In the genomic region with DNA sequence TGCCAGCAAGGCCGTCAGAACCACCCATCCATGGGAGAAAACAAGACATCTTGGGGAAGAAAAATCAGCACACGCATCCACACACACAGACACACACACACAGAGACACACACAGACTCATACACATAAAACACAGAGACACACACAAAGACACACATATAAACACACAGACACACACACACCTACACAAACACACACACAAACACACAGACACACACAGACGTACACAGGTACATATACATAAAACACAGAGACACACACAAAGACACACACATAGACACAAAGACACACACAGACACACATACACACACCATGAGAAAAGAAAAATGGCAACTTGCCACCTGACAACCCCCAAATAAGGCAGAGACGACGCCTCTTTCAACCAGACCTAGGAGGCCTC, we compare ENCODE assay signal across 25 cellular contexts. TPM values are rescaled to one million over a fixed set of nuclear protein-coding genes. Genes with fewer than 3 reads are reported as not detected.
A peak's percentile ranks its signal among the peaks of the same experiment; 100 is the strongest.
DNase-seq lines count a peak whose midpoint lies in the region; ATAC-seq, FAIRE-seq and TF ChIP-seq lines count a peak whose summit lies in the region.
"Had no signal": no experiment of that assay in that cellular context is flagged by ENCODE, and none has a peak within 500 bp of the region (broad histone marks: within the 10 kb centered on the region; RNA-seq: fewer than 3 reads in every experiment).

No MANE protein-coding gene starts in this region.

- no peak overlapping the region for H2BK15ac ChIP-seq in IMR-90 (ENCODE audit: low read depth, low read length)
- H2BK15ac ChIP-seq in neuronal stem cell (ENCODE audit: low read length): no peak overlapping the region

- no peak overlapping the region for H2BK20ac ChIP-seq in IMR-90 (ENCODE audit: low read depth, low read length)

- no peak overlapping the region for H3K4me3 ChIP-seq in IMR-90 (ENCODE audit: insufficient read depth, low read depth, low read length)
- H3K4me3 ChIP-seq in neuronal stem cell (ENCODE audit: low read length in 2 of 2): no peak overlapping the region
- H3K4me3 ChIP-seq: SJSA1 had no signal

- H3K4me3 Mint-ChIP-seq in brain: no peak overlapping the region
- H3K4me3 Mint-ChIP-seq: CD4-positive, CD25-positive, alpha-beta regulatory T cell; HFFc6; T-cell had no signal

- H3K9me3 ChIP-seq in IMR-90 (ENCODE audit: control insufficient read depth, insufficient read depth, low read length): no peaks in the 10 kb centered on the region
- H3K9me3 ChIP-seq in neuronal stem cell (replicated peaks in 1 of 2; ENCODE audit: control insufficient read depth in 2 of 2, insufficient read depth in 1 of 2, low read depth in 1 of 2, low read length in 2 of 2): no peaks in the 10 kb centered on the region
- H3K9me3 ChIP-seq: BE2C had no signal

- H3K9me3 Mint-ChIP-seq in brain: peaks cover 0 to 7% (median 0%) of the 10 kb centered on the region in 5 experiments
- H3K9me3 Mint-ChIP-seq: H9, HFFc6, T-cell had no signal

- no peak overlapping the region for H2BK120ac ChIP-seq in IMR-90 (ENCODE audit: low read depth, low read length)
- no peak overlapping the region for H2BK120ac ChIP-seq in neuronal stem cell (ENCODE audit: low read depth, low read length)

- no peak for DNase-seq in GM12891 (ENCODE audit: insufficient read length, low spot score)
- no peak for DNase-seq in IMR-90
- DNase-seq in neuronal stem cell (ENCODE audit: low spot score): no peak
- DNase-seq in NCI-H2029 treated with DMSO at 0.1 percent for 48 hours (lab: John Stamatoyannopoulos, UW): no peak
- DNase-seq in RCC 7860 (ENCODE audit: low spot score): no peak
- no peak for DNase-seq in activated effector memory CD4-positive, alpha-beta T cell treated with anti-CD3 and anti-CD28 coated beads, Interleukin-2, amount 50 U/mL, for 16 hours
- DNase-seq: BE2C; CD4-positive, CD25-positive, alpha-beta regulatory T cell; H9; HFFc6; NCI-H1092; NCI-H1436; NCI-H446; NCI-H524 treated with DMSO at 0.1 percent for 48 hours; NCI-H82; NK-92 treated with Interleukin-12 subunit alpha and Interleukin-12 subunit beta, amount 100 ng/mL, for 24 hours; PC-3; T-cell had no signal

- peaks cover 17% of the 10 kb centered on the region for H3K4me1 Mint-ChIP-seq in brain
- H3K4me1 Mint-ChIP-seq: CD4-positive, CD25-positive, alpha-beta regulatory T cell had no signal

- FAIRE-seq in GM12891 (lab: Jason Lieb, UNC): peak; percentile 5
- FAIRE-seq in RCC 7860 (lab: Jason Lieb, UNC): no peak
- FAIRE-seq: D721Med, GM18507, HTR-8/SVneo had no signal

- H3K9ac ChIP-seq in IMR-90 (ENCODE audit: low read depth, low read length): no peak overlapping the region
- no peak overlapping the region for H3K9ac ChIP-seq in neuronal stem cell (ENCODE audit: low read depth, low read length, poor library complexity)

- H2BK5ac ChIP-seq in IMR-90 (ENCODE audit: low read depth, low read length, poor library complexity, severe bottlenecking) (peak overlapping the region; percentile 65), neuronal stem cell (ENCODE audit: low read length) (no peak overlapping the region)

- H3K79me1 ChIP-seq in IMR-90 (ENCODE audit: low read depth in 1 of 2, low read length in 2 of 2) (no peaks in the 10 kb centered on the region), neuronal stem cell (ENCODE audit: low read depth, low read length) (no peaks in the 10 kb centered on the region)

- TF ChIP-seq RAD21 in IMR-90 (IDR thresholded peaks at IDR 0.05; ENCODE audit: low read length): no peak

- H3K14ac ChIP-seq in IMR-90 (replicated peaks; ENCODE audit: low read depth, low read length) (no peak overlapping the region), neuronal stem cell (ENCODE audit: low read length) (no peak overlapping the region)

- no peak overlapping the region for H3K4ac ChIP-seq in IMR-90 (ENCODE audit: low read depth, low read length)
- no peak overlapping the region for H3K4ac ChIP-seq in neuronal stem cell (ENCODE audit: low read length)

- H3K27me3 Mint-ChIP-seq in brain: peaks cover 9% of the 10 kb centered on the region

- H4K8ac ChIP-seq in IMR-90 (ENCODE audit: low read depth in 2 of 2, low read length in 2 of 2) (no peak overlapping the region), neuronal stem cell (ENCODE audit: low read depth, low read length) (no peak overlapping the region)

- POLR2A ChIA-PET in IMR-90 (lab: Charles Lee; ENCODE audit: unreplicated experiment): no interaction called here

- H3K4me1 ChIP-seq in IMR-90 (ENCODE audit: control insufficient read depth, insufficient read depth, low read length): no peaks in the 10 kb centered on the region
- peaks cover 0 to 1% of the 10 kb centered on the region in 2 donors for H3K4me1 ChIP-seq in neuronal stem cell (ENCODE audit: control insufficient read depth in 2 of 2, insufficient read depth in 1 of 2, low read depth in 1 of 2, low read length in 2 of 2)
- H3K4me1 ChIP-seq: BE2C had no signal

- no TSS peak for BruUV-seq in IMR-90 (replicated peaks; lab: Mats Ljungman, UMichigan)

- in situ Hi-C loops in IMR-90 (cut with MboI; ENCODE audit: low sequenced_read_pairs): no loop called here

- H3K4me2 ChIP-seq in IMR-90 (ENCODE audit: low read depth, low read length) (no peak overlapping the region), neuronal stem cell (ENCODE audit: insufficient read depth, low read length, poor library complexity, severe bottlenecking) (no peak overlapping the region)

- no peak overlapping the region for H4K5ac ChIP-seq in IMR-90 (ENCODE audit: low read depth, low read length)

- H3K27ac ChIP-seq in IMR-90 (ENCODE audit: insufficient read depth, low read length): no peak overlapping the region
- H3K27ac ChIP-seq in neuronal stem cell (replicated peaks; ENCODE audit: low read length): no peak overlapping the region
- H3K27ac ChIP-seq: SJSA1 had no signal

- no peak overlapping the region for H3K56ac ChIP-seq in IMR-90 (ENCODE audit: extremely low read depth, insufficient read depth, low read length)

- no peak overlapping the region for H3K23ac ChIP-seq in IMR-90 (ENCODE audit: low read depth, low read length)
- no peak overlapping the region for H3K23ac ChIP-seq in neuronal stem cell (ENCODE audit: low read depth, low read length, poor library complexity)

- TF ChIP-seq POLR2A in GM12891 (IDR thresholded peaks at IDR 0.05; ENCODE audit: low read depth, low read length) (no peak), IMR-90 (IDR thresholded peaks at IDR 0.05; ENCODE audit: low read depth, low read length) (no peak)

- no peak for TF ChIP-seq CTCF in IMR-90 (conservative IDR thresholded peaks at IDR 0.05; ENCODE audit: low read depth, low read length)
- TF ChIP-seq CTCF in brain (conservative IDR thresholded peaks at IDR 0.05): no peak

- no peaks in the 10 kb centered on the region for H3K9me1 ChIP-seq in IMR-90 (ENCODE audit: insufficient read depth, low read length)

- CTCF ChIA-PET in IMR-90 (lab: Yijun Ruan, JAX): no interaction called here

- H3K27ac Mint-ChIP-seq in brain: peak overlapping the region in 3 of 5 experiments; percentile 9 to 24 (median 22)
- H3K27ac Mint-ChIP-seq: HFFc6, T-cell had no signal

- dilution Hi-C loops in IMR-90 (cut with HindIII; ENCODE audit: low sequenced_read_pairs, unreplicated experiment): no loop called here

- no peak overlapping the region for H4K91ac ChIP-seq in IMR-90 (ENCODE audit: insufficient read depth, low read depth, low read length)
- no peak overlapping the region for H4K91ac ChIP-seq in neuronal stem cell (ENCODE audit: low read depth, low read length, poor library complexity)

- H2BK12ac ChIP-seq in neuronal stem cell (ENCODE audit: low read length): peak overlapping the region; percentile 24

- no peak overlapping the region for H2AK9ac ChIP-seq in IMR-90 (replicated peaks; ENCODE audit: low read depth, low read length, poor library complexity)

- no peak overlapping the region for H2AFZ ChIP-seq in IMR-90 (replicated peaks; ENCODE audit: low read length, poor library complexity)
- H2AFZ ChIP-seq in neuronal stem cell (ENCODE audit: low read length): no peak overlapping the region

- no peaks in the 10 kb centered on the region for H3K36me3 ChIP-seq in IMR-90 (ENCODE audit: control insufficient read depth, insufficient read depth, low read length)
- peaks cover 0 to 8% of the 10 kb centered on the region in 2 donors for H3K36me3 ChIP-seq in neuronal stem cell (replicated peaks in 1 of 2; ENCODE audit: control insufficient read depth in 2 of 2, insufficient read depth in 2 of 2, low read length in 2 of 2)
- H3K36me3 ChIP-seq: BE2C, SJSA1 had no signal

- no peaks in the 10 kb centered on the region for H4K20me1 ChIP-seq in IMR-90 (ENCODE audit: insufficient read depth, low read length)

- intact Hi-C loops in IMR-90 (cut with micrococcal nuclease): no loop called here

- H2AK5ac ChIP-seq in IMR-90 (ENCODE audit: low read depth, low read length): no peak overlapping the region
- H2AK5ac ChIP-seq in neuronal stem cell (ENCODE audit: low read depth, low read length): peak overlapping the region; percentile 39

- H3K27me3 ChIP-seq in IMR-90 (ENCODE audit: control insufficient read depth, insufficient read depth, low read length): peaks cover 4% of the 10 kb centered on the region; the same call in 1 of the 2 replicates
- no peaks in the 10 kb centered on the region for H3K27me3 ChIP-seq in neuronal stem cell (ENCODE audit: control insufficient read depth in 3 of 3, insufficient read depth in 3 of 3, low read depth in 1 of 3, low read length in 3 of 3)

- no peaks in the 10 kb centered on the region for H3K36me3 Mint-ChIP-seq in brain
- H3K36me3 Mint-ChIP-seq: CD4-positive, CD25-positive, alpha-beta regulatory T cell; T-cell had no signal

- WGBS in IMR-90 (ENCODE audit: extremely low coverage in 2 of 2, insufficient read length in 1 of 2), 2 experiments: 50% methylated on average over 1 of the region's 5 CpGs; no CpG with 5 or more reads in 1 of the 2 experiments
- no CpG with 5 or more reads among the region's 5 CpGs for WGBS in neuronal stem cell (ENCODE audit: extremely low coverage in 2 of 2, insufficient read length in 2 of 2, insufficient replicate concordance in 1 of 2), 2 donors

- ATAC-seq in IMR-90 (ENCODE audit: low read depth): no peak
- ATAC-seq: PC-3, Right ventricle myocardium inferior, T-cell had no signal

- no peak overlapping the region for H3K18ac ChIP-seq in IMR-90 (ENCODE audit: low read depth, low read length)
- H3K18ac ChIP-seq in neuronal stem cell (ENCODE audit: low read length): no peak overlapping the region

RNA-seq across cellular contexts. Expression of gene ZIC5, which starts 40.6 kb away (rescaled TPM):
- polyA plus RNA-seq in GM12891 (2012; ENCODE audit: low read depth, missing spikeins): not detected
- total RNA-seq in IMR-90 (2012; rRNA removed): not detected in 2 replicates
- not detected in 2 replicates for polyA plus RNA-seq in IMR-90 (2012; rRNA removed)
- not detected in 2 replicates for polyA plus RNA-seq in IMR-90 (2012; cell fraction: cytosol; rRNA removed)
- polyA plus RNA-seq in IMR-90 (2012; cell fraction: nucleus; rRNA removed; ENCODE audit: low replicate concordance): not detected in 2 replicates
- 49.1 TPM for polyA plus RNA-seq in brain (ENCODE audit: insufficient read depth, low read depth, low replicate concordance)
- 18.1 TPM for polyA plus RNA-seq in neuronal stem cell (2013, experiment 1 of 2)
- 18.3 TPM for polyA plus RNA-seq in neuronal stem cell (2013, experiment 2 of 2)
- total RNA-seq: CD4-positive, CD25-positive, alpha-beta regulatory T cell; HFFc6; PC-3; Right ventricle myocardium inferior; RPMI7951; SJSA1 had no signal
- polyA plus RNA-seq: CD4-positive, CD25-positive, alpha-beta regulatory T cell had no signal

RNA-seq across cellular contexts. Expression of gene ZIC2, which starts 50.7 kb away (rescaled TPM):
- not detected for polyA plus RNA-seq in GM12891 (2012; ENCODE audit: low read depth, missing spikeins)
- total RNA-seq in IMR-90 (2012; rRNA removed): not detected in 2 replicates
- polyA plus RNA-seq in IMR-90 (2012; rRNA removed) (not detected in 2 replicates), brain (ENCODE audit: insufficient read depth, low read depth, low replicate concordance) (300 TPM)
- not detected in 2 replicates for polyA plus RNA-seq in IMR-90 (2012; cell fraction: cytosol; rRNA removed)
- polyA plus RNA-seq in IMR-90 (2012; cell fraction: nucleus; rRNA removed; ENCODE audit: low replicate concordance): not detected in 2 replicates
- polyA plus RNA-seq in neuronal stem cell (2013, experiment 1 of 2): 120 TPM
- polyA plus RNA-seq in neuronal stem cell (2013, experiment 2 of 2): 122 TPM
- total RNA-seq: CD4-positive, CD25-positive, alpha-beta regulatory T cell; PC-3; Right ventricle myocardium inferior had no signal
- polyA plus RNA-seq: CD4-positive, CD25-positive, alpha-beta regulatory T cell had no signal

Comparison
In these comparisons a context has a peak if more than half of its experiments do, and no peak if none do; other contexts are left out.
1. RNA of gene ZIC5, which starts 40.6 kb away (polyA plus RNA-seq): 49.1 TPM in brain (single experiment); not detected in IMR-90; every median in the first group is over 10 times any median in the second.
2. RNA of gene ZIC2, which starts 50.7 kb away (polyA plus RNA-seq): 300 TPM in brain (single experiment); not detected in IMR-90; every median in the first group is over 100 times any median in the second.